ENCODE assay signal across 1 cellular context in genomic region chr10:62803993-62804383, GRCh38.
A peak's percentile ranks its signal among the peaks of the same experiment; 100 is the strongest.
TF ChIP-seq lines count a peak whose summit lies in the region.

No MANE protein-coding gene starts in this region.

TF ChIP-seq in H1, 55 proteins besides CTCF, POLR2A, EP300 and RAD21 (continued from another document):
- TF ChIP-seq USF2 (IDR thresholded peaks at IDR 0.05; ENCODE audit: low read length) = no peak
- TF ChIP-seq HDAC6 (IDR thresholded peaks at IDR 0.05; ENCODE audit: low read depth, low read length) = no peak
- no peak for TF ChIP-seq JUN (IDR thresholded peaks at IDR 0.05; ENCODE audit: low read depth, low read length)
- no peak for TF ChIP-seq RBBP5 (IDR thresholded peaks at IDR 0.05; ENCODE audit: borderline replicate concordance, low read depth, low read length)
- no peak for TF ChIP-seq CTBP2 (IDR thresholded peaks at IDR 0.05; ENCODE audit: borderline replicate concordance, insufficient read depth, insufficient read length, low read length)
- no peak for TF ChIP-seq KDM5A (IDR thresholded peaks at IDR 0.05; ENCODE audit: low read length)
- no peak for TF ChIP-seq CEBPB (IDR thresholded peaks at IDR 0.05; ENCODE audit: low read depth, low read length)
- TF ChIP-seq RNF2 (IDR thresholded peaks at IDR 0.05; ENCODE audit: borderline replicate concordance, low read depth, low read length, missing control alignments, poor library complexity, severe bottlenecking) = no peak
- TF ChIP-seq BCL11A (IDR thresholded peaks at IDR 0.05; ENCODE audit: low read depth in 2 of 2, low read length in 2 of 2) = no peak
- TF ChIP-seq SUZ12 (IDR thresholded peaks at IDR 0.05; ENCODE audit: low read length) = no peak
- no peak; the same call in 1 of the 2 replicates for TF ChIP-seq PHF8 (conservative IDR thresholded peaks at IDR 0.05; ENCODE audit: low read depth, low read length)
- TF ChIP-seq NRF1 (IDR thresholded peaks at IDR 0.05; ENCODE audit: low read depth, low read length) = no peak
- no peak for TF ChIP-seq SIRT6 (IDR thresholded peaks at IDR 0.05; ENCODE audit: low read length)
- TF ChIP-seq TBP (IDR thresholded peaks at IDR 0.05; ENCODE audit: low read depth, low read length) = no peak
- TF ChIP-seq TAF7 (optimal IDR thresholded peaks at IDR 0.05; ENCODE audit: borderline replicate concordance, low read depth, low read length) = no peak
- TF ChIP-seq CBX5 (IDR thresholded peaks at IDR 0.05; ENCODE audit: low read depth, low read length) = no peak
- TF ChIP-seq TCF12 (IDR thresholded peaks at IDR 0.05; ENCODE audit: low read depth, low read length) = 0 out of 2 replicates have a peak, but pooled peaks have one; percentile 76
- TF ChIP-seq CBX8 (IDR thresholded peaks at IDR 0.05; ENCODE audit: borderline replicate concordance, low read depth, low read length) = no peak
- TF ChIP-seq CHD1 (IDR thresholded peaks at IDR 0.05; ENCODE audit: low read depth, low read length) = no peak
- TF ChIP-seq ATF3 (IDR thresholded peaks at IDR 0.05; ENCODE audit: insufficient read depth, low read depth, low read length) = no peak
- TF ChIP-seq ASH2L (IDR thresholded peaks at IDR 0.05; ENCODE audit: low read length) = no peak
- no peak for TF ChIP-seq NANOG (IDR thresholded peaks at IDR 0.05; ENCODE audit: insufficient read depth, low read depth, low read length, poor library complexity, severe bottlenecking)
- no peak for TF ChIP-seq GTF2F1 (IDR thresholded peaks at IDR 0.05; ENCODE audit: borderline replicate concordance, low read depth, low read length)
- no peak for TF ChIP-seq HDAC2 (IDR thresholded peaks at IDR 0.05; ENCODE audit: borderline replicate concordance in 1 of 2, low read depth in 2 of 2, low read length in 2 of 2)
- no peak for TF ChIP-seq SP4 (IDR thresholded peaks at IDR 0.05; ENCODE audit: low read length)
- no peak for TF ChIP-seq EZH2 (IDR thresholded peaks at IDR 0.05; ENCODE audit: low read depth, low read length, severe bottlenecking)
- TF ChIP-seq CHD7 (IDR thresholded peaks at IDR 0.05; ENCODE audit: insufficient replicate concordance, low read length) = no peak
- TF ChIP-seq KDM1A (IDR thresholded peaks at IDR 0.05; ENCODE audit: borderline replicate concordance, low read length) = no peak
- no peak for TF ChIP-seq CHD2 (IDR thresholded peaks at IDR 0.05; ENCODE audit: low read length)
- 0 out of 2 replicates have a peak, but pooled peaks have one; percentile 11 for TF ChIP-seq SP1 (IDR thresholded peaks at IDR 0.05; ENCODE audit: low read depth, low read length)
- TF ChIP-seq ZNF274 (IDR thresholded peaks at IDR 0.05; ENCODE audit: borderline replicate concordance, extremely low read depth, low read length) = no peak
- 0 out of 2 replicates have a peak, but pooled peaks have one; percentile 5 for TF ChIP-seq JUND (IDR thresholded peaks at IDR 0.05; ENCODE audit: low read length)
- no peak; a peak in 1 of 4 replicates for TF ChIP-seq SIN3A (conservative IDR thresholded peaks at IDR 0.05 in 1 of 2, IDR thresholded peaks at IDR 0.05 in 1 of 2; ENCODE audit: low read depth in 1 of 2, low read length in 2 of 2)
- TF ChIP-seq RFX5 (IDR thresholded peaks at IDR 0.05; ENCODE audit: borderline replicate concordance, low read depth, low read length) = no peak
TF ChIP-seq in H1: peak in this region for 5.
